ENCODE assay signal across 10 cellular contexts in genomic region chr14:58808828-58809227, GRCh38.
A peak's percentile ranks its signal among the peaks of the same experiment; 100 is the strongest.
DNase-seq lines count a peak whose midpoint lies in the region; ATAC-seq and TF ChIP-seq lines count a peak whose summit lies in the region.
"Had no signal": no experiment of that assay in that cellular context is flagged by ENCODE, and none has a peak within 500 bp of the region (broad histone marks: within the 10 kb centered on the region; RNA-seq: fewer than 3 reads in every experiment).

No MANE protein-coding gene starts in this region.

- BruUV-seq in A673 (replicated peaks; lab: Mats Ljungman, UMichigan): no TSS peak

- ATAC-seq in lung (ENCODE audit: insufficient read depth, low FRiP score): no peak
- ATAC-seq in HG03045 (IDR thresholded peaks at IDR 0.05; ENCODE audit: unreplicated experiment): no peak
- ATAC-seq in HG03342 (IDR thresholded peaks at IDR 0.05; ENCODE audit: unreplicated experiment): no peak

- in situ Hi-C loops in astrocyte of the spinal cord (cut with HindIII; ENCODE audit: low sequenced_read_pairs): no loop called here

- H3K27ac ChIP-seq in lung (ENCODE audit: low read depth in 1 of 2, low read length in 1 of 2): no peak overlapping the region
- H3K27ac ChIP-seq in A673 (ENCODE audit: low read depth, low read length, poor library complexity, severe bottlenecking): no peak overlapping the region

- DNase-seq in AG08395 (ENCODE audit: low spot score) (peak; percentile 39), HT-29 (ENCODE audit: low spot score) (peak; percentile 46), astrocyte of the spinal cord (ENCODE audit: low read depth, low spot score) (peak; percentile 42), lung (ENCODE audit: low spot score) (peak; percentile 31), A673 (ENCODE audit: low spot score) (no peak), islet precursor cell (no peak)
- DNase-seq: CD4-positive, CD25-positive, alpha-beta regulatory T cell; naive B cell had no signal

- intact Hi-C loops in A673 (cut with micrococcal nuclease; ENCODE audit: unreplicated experiment): no loop called here

- no peaks in the 10 kb centered on the region for H3K9me3 ChIP-seq in lung (ENCODE audit: control insufficient read depth in 2 of 2, insufficient read depth in 1 of 2, low read length in 1 of 2)
- no peaks in the 10 kb centered on the region for H3K9me3 ChIP-seq in A673 (ENCODE audit: low read depth, low read length, poor library complexity, severe bottlenecking)

- 37 to 60% methylated on average over 4 of the region's 4 CpGs for WGBS in lung, 2 donors

- H3K36me3 ChIP-seq in lung (ENCODE audit: control insufficient read depth in 2 of 2, insufficient read depth in 2 of 2, low read length in 2 of 2): no peaks in the 10 kb centered on the region
- no peaks in the 10 kb centered on the region for H3K36me3 ChIP-seq in A673 (ENCODE audit: insufficient read depth, low read length, poor library complexity, severe bottlenecking)

- POLR2A ChIA-PET in A673 (lab: Charles Lee; ENCODE audit: low non-redundant PET): no interaction called here

- H3K4me3 ChIP-seq in astrocyte of the spinal cord (ENCODE audit: low read depth, low read length): no peak overlapping the region
- H3K4me3 ChIP-seq in lung: no peak overlapping the region
- no peak overlapping the region for H3K4me3 ChIP-seq in A673 (ENCODE audit: low read depth, low read length, poor library complexity, severe bottlenecking)

- no peak for TF ChIP-seq CTCF in astrocyte of the spinal cord (IDR thresholded peaks at IDR 0.05; ENCODE audit: low read depth, low read length)
- TF ChIP-seq CTCF in lung (IDR thresholded peaks at IDR 0.05; ENCODE audit: control extremely low read depth, extremely low read depth): no peak
- no peak for TF ChIP-seq CTCF in A673 (conservative IDR thresholded peaks at IDR 0.05; ENCODE audit: low read depth, low read length)

- H3K4me1 ChIP-seq in lung (ENCODE audit: control insufficient read depth in 2 of 2, insufficient read depth in 2 of 2, low read length in 2 of 2): peaks cover 2 to 3% of the 10 kb centered on the region in 2 donors
- H3K4me1 ChIP-seq in A673 (ENCODE audit: insufficient read depth, low read length, poor library complexity, severe bottlenecking): peaks cover 10% of the 10 kb centered on the region

- CTCF ChIA-PET in A673 (lab: Charles Lee): no interaction called here

- H3K27me3 ChIP-seq in lung (ENCODE audit: control insufficient read depth, insufficient read depth) (no peaks in the 10 kb centered on the region), A673 (replicated peaks; ENCODE audit: insufficient read depth, low read depth, low read length, poor library complexity) (no peaks in the 10 kb centered on the region)

Comparison
In these comparisons a context has a peak if more than half of its experiments do, and no peak if none do; other contexts are left out.
1. DNase-seq: peak in AG08395 (single experiment), HT-29 (single experiment), astrocyte of the spinal cord (single experiment) and lung (single experiment); none in A673 (single experiment) and islet precursor cell (single experiment).